1 cellular context compared by ENCODE assay signal in the genomic region with DNA sequence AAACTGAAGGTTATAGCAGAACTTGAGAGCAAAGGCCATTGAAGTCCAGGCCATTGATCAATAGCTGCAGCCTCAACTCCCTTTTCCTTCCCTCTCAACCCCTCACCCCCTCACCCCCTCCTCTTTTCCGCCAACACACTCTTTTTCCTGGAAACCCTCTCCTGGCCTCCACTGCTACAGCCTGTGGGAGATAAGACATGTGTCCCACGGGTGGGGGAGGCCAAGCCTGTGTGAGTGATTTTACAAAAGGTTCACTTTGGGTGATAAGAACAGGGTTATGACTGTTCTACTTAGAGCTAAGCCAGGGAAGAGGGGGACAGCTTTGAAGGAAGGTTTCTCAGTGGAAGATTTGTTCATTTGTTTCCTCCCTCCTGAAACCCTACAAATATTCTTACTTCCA.
TF ChIP-seq lines count a peak whose summit lies in the region.

No MANE protein-coding gene starts in this region.

TF ChIP-seq in K562, 482 proteins besides CTCF, POLR2A, EP300 and RAD21 (continues in another document):
- TF ChIP-seq ATF7 (IDR thresholded peaks at IDR 0.05) = no peak
- TF ChIP-seq SOX6 (IDR thresholded peaks at IDR 0.05) = peak; percentile 69; the same call in 1 of the 2 replicates
- peak; percentile 41; the same call in 1 of the 2 replicates for TF ChIP-seq NCOA1 (IDR thresholded peaks at IDR 0.05; ENCODE audit: low read depth)
- TF ChIP-seq JUND (IDR thresholded peaks at IDR 0.05; ENCODE audit: borderline replicate concordance, low read depth, low read length) = peak; percentile 49
- TF ChIP-seq JUND (tag; IDR thresholded peaks at IDR 0.05; ENCODE audit: borderline replicate concordance, low read depth, low read length) = peak; percentile 39; the same call in 1 of the 3 replicates
- TF ChIP-seq, protein P1, sequence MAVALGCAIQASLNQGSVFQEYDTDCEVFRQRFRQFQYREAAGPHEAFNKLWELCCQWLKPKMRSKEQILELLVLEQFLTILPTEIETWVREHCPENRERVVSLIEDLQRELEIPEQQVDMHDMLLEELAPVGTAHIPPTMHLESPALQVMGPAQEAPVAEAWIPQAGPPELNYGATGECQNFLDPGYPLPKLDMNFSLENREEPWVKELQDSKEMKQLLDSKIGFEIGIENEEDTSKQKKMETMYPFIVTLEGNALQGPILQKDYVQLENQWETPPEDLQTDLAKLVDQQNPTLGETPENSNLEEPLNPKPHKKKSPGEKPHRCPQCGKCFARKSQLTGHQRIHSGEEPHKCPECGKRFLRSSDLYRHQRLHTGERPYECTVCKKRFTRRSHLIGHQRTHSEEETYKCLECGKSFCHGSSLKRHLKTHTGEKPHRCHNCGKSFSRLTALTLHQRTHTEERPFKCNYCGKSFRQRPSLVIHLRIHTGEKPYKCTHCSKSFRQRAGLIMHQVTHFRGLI (CRISPR knock-in tag; IDR thresholded peaks at IDR 0.05) = no peak
- TF ChIP-seq, protein P2, sequence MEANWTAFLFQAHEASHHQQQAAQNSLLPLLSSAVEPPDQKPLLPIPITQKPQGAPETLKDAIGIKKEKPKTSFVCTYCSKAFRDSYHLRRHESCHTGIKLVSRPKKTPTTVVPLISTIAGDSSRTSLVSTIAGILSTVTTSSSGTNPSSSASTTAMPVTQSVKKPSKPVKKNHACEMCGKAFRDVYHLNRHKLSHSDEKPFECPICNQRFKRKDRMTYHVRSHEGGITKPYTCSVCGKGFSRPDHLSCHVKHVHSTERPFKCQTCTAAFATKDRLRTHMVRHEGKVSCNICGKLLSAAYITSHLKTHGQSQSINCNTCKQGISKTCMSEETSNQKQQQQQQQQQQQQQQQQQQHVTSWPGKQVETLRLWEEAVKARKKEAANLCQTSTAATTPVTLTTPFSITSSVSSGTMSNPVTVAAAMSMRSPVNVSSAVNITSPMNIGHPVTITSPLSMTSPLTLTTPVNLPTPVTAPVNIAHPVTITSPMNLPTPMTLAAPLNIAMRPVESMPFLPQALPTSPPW (CRISPR knock-in tag; IDR thresholded peaks at IDR 0.05) = peak; percentile 90
- TF ChIP-seq, protein P3, sequence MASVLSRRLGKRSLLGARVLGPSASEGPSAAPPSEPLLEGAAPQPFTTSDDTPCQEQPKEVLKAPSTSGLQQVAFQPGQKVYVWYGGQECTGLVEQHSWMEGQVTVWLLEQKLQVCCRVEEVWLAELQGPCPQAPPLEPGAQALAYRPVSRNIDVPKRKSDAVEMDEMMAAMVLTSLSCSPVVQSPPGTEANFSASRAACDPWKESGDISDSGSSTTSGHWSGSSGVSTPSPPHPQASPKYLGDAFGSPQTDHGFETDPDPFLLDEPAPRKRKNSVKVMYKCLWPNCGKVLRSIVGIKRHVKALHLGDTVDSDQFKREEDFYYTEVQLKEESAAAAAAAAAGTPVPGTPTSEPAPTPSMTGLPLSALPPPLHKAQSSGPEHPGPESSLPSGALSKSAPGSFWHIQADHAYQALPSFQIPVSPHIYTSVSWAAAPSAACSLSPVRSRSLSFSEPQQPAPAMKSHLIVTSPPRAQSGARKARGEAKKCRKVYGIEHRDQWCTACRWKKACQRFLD (CRISPR knock-in tag; IDR thresholded peaks at IDR 0.05) = 0 out of 2 replicates have a peak, but pooled peaks have one; percentile 29
- TF ChIP-seq MAFG (tag; conservative IDR thresholded peaks at IDR 0.05) = 0 out of 2 replicates have a peak, but pooled peaks have one; percentile 9
- TF ChIP-seq CTBP1 (IDR thresholded peaks at IDR 0.05; ENCODE audit: borderline replicate concordance) = 0 out of 2 replicates have a peak, but pooled peaks have one; percentile 9
- peak; percentile 65 for TF ChIP-seq EHMT2 (IDR thresholded peaks at IDR 0.05)
- TF ChIP-seq TEAD2 (tag; IDR thresholded peaks at IDR 0.05) = no peak
- TF ChIP-seq ZNF589 (CRISPR knock-in tag; IDR thresholded peaks at IDR 0.05; ENCODE audit: low read depth) = no peak
- TF ChIP-seq MEIS2 (IDR thresholded peaks at IDR 0.05; ENCODE audit: partially characterized antibody) = peak; percentile 19
- TF ChIP-seq KDM1A (IDR thresholded peaks at IDR 0.05) = peak; percentile 94
- TF ChIP-seq, protein P4, sequence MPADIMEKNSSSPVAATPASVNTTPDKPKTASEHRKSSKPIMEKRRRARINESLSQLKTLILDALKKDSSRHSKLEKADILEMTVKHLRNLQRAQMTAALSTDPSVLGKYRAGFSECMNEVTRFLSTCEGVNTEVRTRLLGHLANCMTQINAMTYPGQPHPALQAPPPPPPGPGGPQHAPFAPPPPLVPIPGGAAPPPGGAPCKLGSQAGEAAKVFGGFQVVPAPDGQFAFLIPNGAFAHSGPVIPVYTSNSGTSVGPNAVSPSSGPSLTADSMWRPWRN (IDR thresholded peaks at IDR 0.05; ENCODE audit: low read depth) = 0 out of 2 replicates have a peak, but pooled peaks have one; percentile 21
- TF ChIP-seq, protein P5, sequence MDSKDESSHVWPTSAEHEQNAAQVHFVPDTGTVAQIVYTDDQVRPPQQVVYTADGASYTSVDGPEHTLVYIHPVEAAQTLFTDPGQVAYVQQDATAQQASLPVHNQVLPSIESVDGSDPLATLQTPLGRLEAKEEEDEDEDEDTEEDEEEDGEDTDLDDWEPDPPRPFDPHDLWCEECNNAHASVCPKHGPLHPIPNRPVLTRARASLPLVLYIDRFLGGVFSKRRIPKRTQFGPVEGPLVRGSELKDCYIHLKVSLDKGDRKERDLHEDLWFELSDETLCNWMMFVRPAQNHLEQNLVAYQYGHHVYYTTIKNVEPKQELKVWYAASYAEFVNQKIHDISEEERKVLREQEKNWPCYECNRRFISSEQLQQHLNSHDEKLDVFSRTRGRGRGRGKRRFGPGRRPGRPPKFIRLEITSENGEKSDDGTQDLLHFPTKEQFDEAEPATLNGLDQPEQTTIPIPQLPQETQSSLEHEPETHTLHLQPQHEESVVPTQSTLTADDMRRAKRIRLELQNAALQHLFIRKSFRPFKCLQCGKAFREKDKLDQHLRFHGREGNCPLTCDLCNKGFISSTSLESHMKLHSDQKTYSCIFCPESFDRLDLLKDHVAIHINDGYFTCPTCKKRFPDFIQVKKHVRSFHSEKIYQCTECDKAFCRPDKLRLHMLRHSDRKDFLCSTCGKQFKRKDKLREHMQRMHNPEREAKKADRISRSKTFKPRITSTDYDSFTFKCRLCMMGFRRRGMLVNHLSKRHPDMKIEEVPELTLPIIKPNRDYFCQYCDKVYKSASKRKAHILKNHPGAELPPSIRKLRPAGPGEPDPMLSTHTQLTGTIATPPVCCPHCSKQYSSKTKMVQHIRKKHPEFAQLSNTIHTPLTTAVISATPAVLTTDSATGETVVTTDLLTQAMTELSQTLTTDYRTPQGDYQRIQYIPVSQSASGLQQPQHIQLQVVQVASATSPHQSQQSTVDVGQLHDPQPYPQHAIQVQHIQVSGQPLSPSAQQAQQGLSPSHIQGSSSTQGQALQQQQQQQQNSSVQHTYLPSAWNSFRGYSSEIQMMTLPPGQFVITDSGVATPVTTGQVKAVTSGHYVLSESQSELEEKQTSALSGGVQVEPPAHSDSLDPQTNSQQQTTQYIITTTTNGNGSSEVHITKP (IDR thresholded peaks at IDR 0.05; ENCODE audit: partially characterized antibody) = peak; percentile 77
- TF ChIP-seq ETV6 (IDR thresholded peaks at IDR 0.05; ENCODE audit: borderline replicate concordance in 1 of 2, low read depth in 2 of 2, low read length in 1 of 2) = peak in 1 of 2 experiments; percentile 66; a peak in 1 of 4 replicates
- TF ChIP-seq ETV6 (CRISPR knock-in tag; IDR thresholded peaks at IDR 0.05; ENCODE audit: borderline replicate concordance) = no peak
- peak; percentile 26 for TF ChIP-seq NEUROD1 (IDR thresholded peaks at IDR 0.05; ENCODE audit: borderline replicate concordance, low read depth, low read length, partially characterized antibody)
- no peak for TF ChIP-seq E2F3 (CRISPR knock-in tag; IDR thresholded peaks at IDR 0.05)
- TF ChIP-seq GATA2 (CRISPR knock-in tag; IDR thresholded peaks at IDR 0.05) = peak; percentile 77
- TF ChIP-seq SMARCC2 (IDR thresholded peaks at IDR 0.05; ENCODE audit: low read depth) = peak; percentile 74
- TF ChIP-seq PML (IDR thresholded peaks at IDR 0.05; ENCODE audit: low read length) = 0 out of 2 replicates have a peak, but pooled peaks have one; percentile 39
- TF ChIP-seq, protein P6, sequence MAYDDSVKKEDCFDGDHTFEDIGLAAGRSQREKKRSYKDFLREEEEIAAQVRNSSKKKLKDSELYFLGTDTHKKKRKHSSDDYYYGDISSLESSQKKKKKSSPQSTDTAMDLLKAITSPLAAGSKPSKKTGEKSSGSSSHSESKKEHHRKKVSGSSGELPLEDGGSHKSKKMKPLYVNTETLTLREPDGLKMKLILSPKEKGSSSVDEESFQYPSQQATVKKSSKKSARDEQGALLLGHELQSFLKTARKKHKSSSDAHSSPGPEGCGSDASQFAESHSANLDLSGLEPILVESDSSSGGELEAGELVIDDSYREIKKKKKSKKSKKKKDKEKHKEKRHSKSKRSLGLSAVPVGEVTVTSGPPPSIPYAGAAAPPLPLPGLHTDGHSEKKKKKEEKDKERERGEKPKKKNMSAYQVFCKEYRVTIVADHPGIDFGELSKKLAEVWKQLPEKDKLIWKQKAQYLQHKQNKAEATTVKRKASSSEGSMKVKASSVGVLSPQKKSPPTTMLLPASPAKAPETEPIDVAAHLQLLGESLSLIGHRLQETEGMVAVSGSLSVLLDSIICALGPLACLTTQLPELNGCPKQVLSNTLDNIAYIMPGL (CRISPR knock-in tag; IDR thresholded peaks at IDR 0.05) = no peak
- peak; percentile 42 for TF ChIP-seq FOSL1 (tag; conservative IDR thresholded peaks at IDR 0.05)
- TF ChIP-seq ZNF175 (CRISPR knock-in tag; IDR thresholded peaks at IDR 0.05; ENCODE audit: low read depth) = peak; percentile 74
- TF ChIP-seq SMARCB1 (IDR thresholded peaks at IDR 0.05; ENCODE audit: insufficient read length, low read depth) = no peak
- 0 out of 2 replicates have a peak, but pooled peaks have one; percentile 26 for TF ChIP-seq BHLHE40 (IDR thresholded peaks at IDR 0.05; ENCODE audit: low read length)
- peak; percentile 80 for TF ChIP-seq HDAC2 (IDR thresholded peaks at IDR 0.05)
- peak; percentile 90 for TF ChIP-seq SMARCA4 (IDR thresholded peaks at IDR 0.05)
- TF ChIP-seq POU5F1 (IDR thresholded peaks at IDR 0.05; ENCODE audit: borderline replicate concordance, low read depth, low read length, partially characterized antibody) = no peak
- TF ChIP-seq MAZ (CRISPR knock-in tag; conservative IDR thresholded peaks at IDR 0.05 in 1 of 2, IDR thresholded peaks at IDR 0.05 in 1 of 2) = peak; percentile 18 to 71; a peak in 2 of 4 replicates
- TF ChIP-seq MTA1 (IDR thresholded peaks at IDR 0.05; ENCODE audit: borderline replicate concordance) = peak; percentile 71; the same call in 1 of the 2 replicates
- peak; percentile 95 for TF ChIP-seq GATAD2A (IDR thresholded peaks at IDR 0.05)
- 0 out of 2 replicates have a peak, but pooled peaks have one; percentile 45 for TF ChIP-seq RNF2 (IDR thresholded peaks at IDR 0.05)
- peak; percentile 59; the same call in 1 of the 2 replicates for TF ChIP-seq ZNF766 (CRISPR knock-in tag; conservative IDR thresholded peaks at IDR 0.05)
- peak; percentile 62; the same call in 1 of the 2 replicates for TF ChIP-seq KLF16 (IDR thresholded peaks at IDR 0.05)
- TF ChIP-seq TCF3 (CRISPR knock-in tag; IDR thresholded peaks at IDR 0.05) = peak; percentile 85
- no peak for TF ChIP-seq SMC3 (conservative IDR thresholded peaks at IDR 0.05; ENCODE audit: insufficient read depth, low read depth, low read length)
- peak; percentile 94 for TF ChIP-seq ARID1B (IDR thresholded peaks at IDR 0.05)
- TF ChIP-seq MTA3 (IDR thresholded peaks at IDR 0.05; ENCODE audit: borderline replicate concordance) = 0 out of 2 replicates have a peak, but pooled peaks have one; percentile 75
- peak in 1 of 2 experiments; percentile 74; a peak in 1 of 4 replicates for TF ChIP-seq TBL1XR1 (IDR thresholded peaks at IDR 0.05; ENCODE audit: low read length in 2 of 2)
- TF ChIP-seq CBFA2T2 (conservative IDR thresholded peaks at IDR 0.05) = peak; percentile 90
- TF ChIP-seq, protein P7, sequence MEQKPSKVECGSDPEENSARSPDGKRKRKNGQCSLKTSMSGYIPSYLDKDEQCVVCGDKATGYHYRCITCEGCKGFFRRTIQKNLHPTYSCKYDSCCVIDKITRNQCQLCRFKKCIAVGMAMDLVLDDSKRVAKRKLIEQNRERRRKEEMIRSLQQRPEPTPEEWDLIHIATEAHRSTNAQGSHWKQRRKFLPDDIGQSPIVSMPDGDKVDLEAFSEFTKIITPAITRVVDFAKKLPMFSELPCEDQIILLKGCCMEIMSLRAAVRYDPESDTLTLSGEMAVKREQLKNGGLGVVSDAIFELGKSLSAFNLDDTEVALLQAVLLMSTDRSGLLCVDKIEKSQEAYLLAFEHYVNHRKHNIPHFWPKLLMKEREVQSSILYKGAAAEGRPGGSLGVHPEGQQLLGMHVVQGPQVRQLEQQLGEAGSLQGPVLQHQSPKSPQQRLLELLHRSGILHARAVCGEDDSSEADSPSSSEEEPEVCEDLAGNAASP (IDR thresholded peaks at IDR 0.05) = no peak
- peak; percentile 42 for TF ChIP-seq CREM (IDR thresholded peaks at IDR 0.05; ENCODE audit: low read depth)
- no peak for TF ChIP-seq ZNF124 (CRISPR knock-in tag; IDR thresholded peaks at IDR 0.05)
- no peak for TF ChIP-seq ZNF668 (CRISPR knock-in tag; IDR thresholded peaks at IDR 0.05)
- TF ChIP-seq CBFA2T3 (IDR thresholded peaks at IDR 0.05) = peak; percentile 95
- no peak for TF ChIP-seq PCBP1 (IDR thresholded peaks at IDR 0.05; ENCODE audit: low read depth, low read length, poor library complexity, severe bottlenecking)
- no peak for TF ChIP-seq TGIF2 (CRISPR knock-in tag; IDR thresholded peaks at IDR 0.05)
- 0 out of 2 replicates have a peak, but pooled peaks have one; percentile 21 for TF ChIP-seq MYC (IDR thresholded peaks at IDR 0.05; ENCODE audit: low read depth, low read length)
- TF ChIP-seq MYC (CRISPR knock-in tag; IDR thresholded peaks at IDR 0.05; ENCODE audit: borderline replicate concordance, low read depth) = no peak
- TF ChIP-seq STAT5A (IDR thresholded peaks at IDR 0.05; ENCODE audit: borderline replicate concordance, low read length) = peak; percentile 89
- TF ChIP-seq HDAC1 (IDR thresholded peaks at IDR 0.05) = peak; percentile 60 to 91; a peak in 2 of 4 replicates
- TF ChIP-seq FOXM1 (IDR thresholded peaks at IDR 0.05; ENCODE audit: low read depth) = 0 out of 2 replicates have a peak, but pooled peaks have one; percentile 40
- TF ChIP-seq FOXM1 (CRISPR knock-in tag; IDR thresholded peaks at IDR 0.05; ENCODE audit: low read depth) = no peak
- TF ChIP-seq, protein P8, sequence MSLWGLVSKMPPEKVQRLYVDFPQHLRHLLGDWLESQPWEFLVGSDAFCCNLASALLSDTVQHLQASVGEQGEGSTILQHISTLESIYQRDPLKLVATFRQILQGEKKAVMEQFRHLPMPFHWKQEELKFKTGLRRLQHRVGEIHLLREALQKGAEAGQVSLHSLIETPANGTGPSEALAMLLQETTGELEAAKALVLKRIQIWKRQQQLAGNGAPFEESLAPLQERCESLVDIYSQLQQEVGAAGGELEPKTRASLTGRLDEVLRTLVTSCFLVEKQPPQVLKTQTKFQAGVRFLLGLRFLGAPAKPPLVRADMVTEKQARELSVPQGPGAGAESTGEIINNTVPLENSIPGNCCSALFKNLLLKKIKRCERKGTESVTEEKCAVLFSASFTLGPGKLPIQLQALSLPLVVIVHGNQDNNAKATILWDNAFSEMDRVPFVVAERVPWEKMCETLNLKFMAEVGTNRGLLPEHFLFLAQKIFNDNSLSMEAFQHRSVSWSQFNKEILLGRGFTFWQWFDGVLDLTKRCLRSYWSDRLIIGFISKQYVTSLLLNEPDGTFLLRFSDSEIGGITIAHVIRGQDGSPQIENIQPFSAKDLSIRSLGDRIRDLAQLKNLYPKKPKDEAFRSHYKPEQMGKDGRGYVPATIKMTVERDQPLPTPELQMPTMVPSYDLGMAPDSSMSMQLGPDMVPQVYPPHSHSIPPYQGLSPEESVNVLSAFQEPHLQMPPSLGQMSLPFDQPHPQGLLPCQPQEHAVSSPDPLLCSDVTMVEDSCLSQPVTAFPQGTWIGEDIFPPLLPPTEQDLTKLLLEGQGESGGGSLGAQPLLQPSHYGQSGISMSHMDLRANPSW (CRISPR knock-in tag; IDR thresholded peaks at IDR 0.05) = no peak
